In the genomic region with DNA sequence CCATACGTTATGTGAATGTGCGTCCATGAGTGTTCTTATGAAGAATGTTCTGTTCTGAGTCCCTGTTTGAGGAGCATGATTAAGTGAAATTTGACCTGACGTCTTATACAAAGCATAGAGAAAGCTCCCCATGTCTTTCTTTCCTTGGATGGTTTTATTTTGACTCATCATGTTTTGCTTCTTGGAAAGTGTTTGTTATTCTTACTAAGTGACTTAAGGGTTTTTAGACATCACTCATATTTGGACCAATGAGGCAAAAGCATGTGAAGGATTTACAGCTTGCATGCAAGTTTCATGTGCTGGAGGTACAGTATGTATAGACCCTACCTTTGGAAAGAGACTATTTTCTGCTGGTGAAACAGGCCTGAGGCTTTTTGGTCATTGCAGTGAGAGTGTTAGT, we compare ENCODE assay signal across 1 cellular context.
TF ChIP-seq lines count a peak whose summit lies in the region.

No MANE protein-coding gene starts in this region.

TF ChIP-seq in K562, 482 proteins besides CTCF, POLR2A, EP300 and RAD21 (continued from another document):
- TF ChIP-seq, protein P1, sequence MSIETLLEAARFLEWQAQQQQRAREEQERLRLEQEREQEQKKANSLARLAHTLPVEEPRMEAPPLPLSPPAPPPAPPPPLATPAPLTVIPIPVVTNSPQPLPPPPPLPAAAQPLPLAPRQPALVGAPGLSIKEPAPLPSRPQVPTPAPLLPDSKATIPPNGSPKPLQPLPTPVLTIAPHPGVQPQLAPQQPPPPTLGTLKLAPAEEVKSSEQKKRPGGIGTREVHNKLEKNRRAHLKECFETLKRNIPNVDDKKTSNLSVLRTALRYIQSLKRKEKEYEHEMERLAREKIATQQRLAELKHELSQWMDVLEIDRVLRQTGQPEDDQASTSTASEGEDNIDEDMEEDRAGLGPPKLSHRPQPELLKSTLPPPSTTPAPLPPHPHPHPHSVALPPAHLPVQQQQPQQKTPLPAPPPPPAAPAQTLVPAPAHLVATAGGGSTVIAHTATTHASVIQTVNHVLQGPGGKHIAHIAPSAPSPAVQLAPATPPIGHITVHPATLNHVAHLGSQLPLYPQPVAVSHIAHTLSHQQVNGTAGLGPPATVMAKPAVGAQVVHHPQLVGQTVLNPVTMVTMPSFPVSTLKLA (conservative IDR thresholded peaks at IDR 0.05): peak in 1 of 2 experiments; percentile 45; a peak in 3 of 4 replicates
- TF ChIP-seq SMARCA4 (IDR thresholded peaks at IDR 0.05): peak; percentile 59
- peak; percentile 59; the same call in 1 of the 2 replicates for TF ChIP-seq MAFK (IDR thresholded peaks at IDR 0.05; ENCODE audit: low read length)
- no peak for TF ChIP-seq GATAD2A (IDR thresholded peaks at IDR 0.05)
- no peak for TF ChIP-seq PYGO2 (tag; IDR thresholded peaks at IDR 0.05)
- peak; percentile 55; the same call in 1 of the 2 replicates for TF ChIP-seq MAFF (IDR thresholded peaks at IDR 0.05; ENCODE audit: low read length)
- peak; percentile 91 for TF ChIP-seq C11orf30 (IDR thresholded peaks at IDR 0.05; ENCODE audit: low read depth)
- TF ChIP-seq SAFB (IDR thresholded peaks at IDR 0.05; ENCODE audit: borderline replicate concordance, low read depth, low read length): no peak
- peak; percentile 99 for TF ChIP-seq MEIS2 (IDR thresholded peaks at IDR 0.05; ENCODE audit: partially characterized antibody)
- TF ChIP-seq, protein P2, sequence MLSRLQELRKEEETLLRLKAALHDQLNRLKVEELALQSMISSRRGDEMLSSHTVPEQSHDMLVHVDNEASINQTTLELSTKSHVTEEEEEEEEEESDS (CRISPR knock-in tag; IDR thresholded peaks at IDR 0.05): no peak
- TF ChIP-seq CREM (IDR thresholded peaks at IDR 0.05; ENCODE audit: low read depth): no peak
- TF ChIP-seq EP400 (IDR thresholded peaks at IDR 0.05): peak; percentile 40
- peak; percentile 80 for TF ChIP-seq NFE2 (IDR thresholded peaks at IDR 0.05; ENCODE audit: low read depth)
- TF ChIP-seq FOSL1 (tag; conservative IDR thresholded peaks at IDR 0.05): peak; percentile 67
